2 cellular contexts compared by ENCODE assay signal in genomic region chr3:15628967-15629366, GRCh38.
TF ChIP-seq lines count a peak whose summit lies in the region.

No MANE protein-coding gene starts in this region.

TF ChIP-seq in A549, 52 proteins besides CTCF, POLR2A, EP300 and RAD21:
- TF ChIP-seq BHLHE40 (IDR thresholded peaks at IDR 0.05; ENCODE audit: low read depth, low read length) (no peak), KDM5A (IDR thresholded peaks at IDR 0.05) (no peak), PHF8 (IDR thresholded peaks at IDR 0.05; ENCODE audit: borderline replicate concordance, low read depth) (no peak), JUNB (IDR thresholded peaks at IDR 0.05) (no peak), TFCP2L1 (CRISPR knock-in tag; IDR thresholded peaks at IDR 0.05) (no peak), MYC (IDR thresholded peaks at IDR 0.05; ENCODE audit: borderline replicate concordance, low read length) (no peak), EHF (CRISPR knock-in tag; IDR thresholded peaks at IDR 0.05) (no peak), USF2 (IDR thresholded peaks at IDR 0.05) (no peak), RFX5 (IDR thresholded peaks at IDR 0.05) (no peak), JUN (IDR thresholded peaks at IDR 0.05) (no peak), CEBPB (IDR thresholded peaks at IDR 0.05) (no peak), HDAC2 (IDR thresholded peaks at IDR 0.05) (no peak), CBX8 (IDR thresholded peaks at IDR 0.05) (no peak), MAZ (IDR thresholded peaks at IDR 0.05; ENCODE audit: borderline replicate concordance, low read depth, low read length) (no peak), E2F6 (IDR thresholded peaks at IDR 0.05; ENCODE audit: borderline replicate concordance, low read depth) (no peak)
- TF ChIP-seq, protein P1, sequence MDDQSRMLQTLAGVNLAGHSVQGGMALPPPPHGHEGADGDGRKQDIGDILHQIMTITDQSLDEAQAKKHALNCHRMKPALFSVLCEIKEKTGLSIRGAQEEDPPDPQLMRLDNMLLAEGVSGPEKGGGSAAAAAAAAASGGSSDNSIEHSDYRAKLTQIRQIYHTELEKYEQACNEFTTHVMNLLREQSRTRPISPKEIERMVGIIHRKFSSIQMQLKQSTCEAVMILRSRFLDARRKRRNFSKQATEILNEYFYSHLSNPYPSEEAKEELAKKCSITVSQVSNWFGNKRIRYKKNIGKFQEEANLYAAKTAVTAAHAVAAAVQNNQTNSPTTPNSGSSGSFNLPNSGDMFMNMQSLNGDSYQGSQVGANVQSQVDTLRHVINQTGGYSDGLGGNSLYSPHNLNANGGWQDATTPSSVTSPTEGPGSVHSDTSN (IDR thresholded peaks at IDR 0.05), result no peak

TF ChIP-seq in IMR-90, 13 proteins besides CTCF, POLR2A, EP300 and RAD21:
- TF ChIP-seq SMC3 (IDR thresholded peaks at IDR 0.05; ENCODE audit: low read depth, low read length), result no peak
- no peak for TF ChIP-seq MAZ (IDR thresholded peaks at IDR 0.05; ENCODE audit: borderline replicate concordance, low read depth, low read length)
